In genomic region chr1:6197746-6198427, GRCh38 we compare ENCODE assay signal across 9 cellular contexts. TPM values are rescaled to one million over a fixed set of nuclear protein-coding genes. Genes with fewer than 3 reads are reported as not detected.
DNase-seq lines count a peak whose midpoint lies in the region; ATAC-seq and TF ChIP-seq lines count a peak whose summit lies in the region.
"Had no signal": no experiment of that assay in that cellular context is flagged by ENCODE, and none has a peak within 500 bp of the region (broad histone marks: within the 10 kb centered on the region; RNA-seq: fewer than 3 reads in every experiment).

No MANE protein-coding gene starts in this region.

- H3K4me1 ChIP-seq in Panc1 (ENCODE audit: control insufficient read depth, insufficient read depth, low read length) (peaks cover 15% of the 10 kb centered on the region), esophagus (ENCODE audit: control insufficient read depth in 2 of 2, insufficient read depth in 2 of 2, low read length in 1 of 2) (peaks cover 2 to 5% of the 10 kb centered on the region in 2 donors), rectal smooth muscle tissue (ENCODE audit: control insufficient read depth, insufficient read depth, low read length) (peaks cover 16% of the 10 kb centered on the region)

- 50% methylated on average over 6 of the region's 6 CpGs for WGBS in esophagus, 2 donors

- peaks cover 26% of the 10 kb centered on the region for H3K36me3 ChIP-seq in Panc1 (ENCODE audit: control insufficient read depth, insufficient read depth, low read length)
- H3K36me3 ChIP-seq in esophagus (ENCODE audit: control insufficient read depth in 2 of 2, insufficient read depth in 2 of 2, low read length in 1 of 2), result peaks cover 0 to 10% of the 10 kb centered on the region in 2 donors
- peaks cover 14% of the 10 kb centered on the region for H3K36me3 ChIP-seq in rectal smooth muscle tissue (ENCODE audit: control insufficient read depth, insufficient read depth, low read length)

- ATAC-seq in Panc1 (no peak), HG03342 (IDR thresholded peaks at IDR 0.05; ENCODE audit: unreplicated experiment) (no peak), HG02852 (IDR thresholded peaks at IDR 0.05; ENCODE audit: unreplicated experiment) (no peak)

- POLR2A ChIA-PET in Panc1 (lab: Charles Lee), result no interaction called here

- H3K27ac ChIP-seq in Panc1 (ENCODE audit: low read length), result peak overlapping the region; percentile 99
- H3K27ac ChIP-seq in esophagus (ENCODE audit: low read depth in 2 of 2, low read length in 1 of 2), result no peak overlapping the region
- H3K27ac ChIP-seq in rectal smooth muscle tissue (ENCODE audit: low read depth, low read length), result no peak overlapping the region

- H3K4me3 ChIP-seq in GM12875 (ENCODE audit: low read depth, low read length), result peak overlapping the region; percentile 96
- peak overlapping the region; percentile 86 to 96 for H3K4me3 ChIP-seq in Panc1 (ENCODE audit: low read depth in 2 of 2, low read length in 2 of 2)
- peak overlapping the region; percentile 17 to 100 for H3K4me3 ChIP-seq in esophagus (ENCODE audit: low read depth in 1 of 2, low read length in 2 of 2)
- peak overlapping the region; percentile 69 for H3K4me3 ChIP-seq in rectal smooth muscle tissue (ENCODE audit: low read length)

- BruUV-seq in Panc1 (replicated peaks; lab: Mats Ljungman, UMichigan), result TSS peak; percentile 84

- intact Hi-C loops in Panc1 (cut with micrococcal nuclease; ENCODE audit: unreplicated experiment), result no loop called here

- CTCF ChIA-PET in Panc1 (lab: Charles Lee), result no interaction called here

- no peak for DNase-seq in Panc1 (ENCODE audit: low read depth, low spot score)
- DNase-seq in NCI-H146 treated with DMSO at 0.1 percent for 48 hours (lab: John Stamatoyannopoulos, UW; ENCODE audit: unreplicated experiment), result no peak
- no peak for DNase-seq in T1000 (lab: John Stamatoyannopoulos, UW)

- H3K9me3 ChIP-seq in Panc1 (ENCODE audit: control insufficient read depth, insufficient read depth, low read depth, low read length), result no peaks in the 10 kb centered on the region
- no peaks in the 10 kb centered on the region for H3K9me3 ChIP-seq in esophagus (ENCODE audit: control insufficient read depth in 2 of 2, insufficient read depth in 1 of 2, low read depth in 1 of 2, low read length in 1 of 2)

- TF ChIP-seq CTCF in GM12875 (IDR thresholded peaks at IDR 0.05; ENCODE audit: borderline replicate concordance, insufficient read depth, low read depth, low read length), result no peak
- TF ChIP-seq CTCF in Panc1 (IDR thresholded peaks at IDR 0.05), result no peak

- no peak overlapping the region for H3K9ac ChIP-seq in rectal smooth muscle tissue (ENCODE audit: low read length)

- H3K27me3 ChIP-seq in Panc1 (ENCODE audit: control insufficient read depth, insufficient read depth, low read length) (no peaks in the 10 kb centered on the region), esophagus (ENCODE audit: control insufficient read depth in 1 of 2, insufficient read depth in 2 of 2, low read length in 2 of 2) (no peaks in the 10 kb centered on the region), rectal smooth muscle tissue (ENCODE audit: control insufficient read depth, insufficient read depth, low read length) (no peaks in the 10 kb centered on the region)

- in situ Hi-C loops in Panc1 (cut with HindIII; ENCODE audit: low pct_unique_long_range_greater_than_20kb, low sequenced_read_pairs), result no loop called here

RNA-seq across cellular contexts. Expression of gene RPL22, which starts 1.5 kb away (rescaled TPM):
- total RNA-seq in Panc1 (2021; ENCODE audit: unreplicated experiment), result 309 TPM
- 319 TPM for polyA plus RNA-seq in Panc1 (2012; ENCODE audit: insufficient read length)
- polyA plus RNA-seq in esophagus, result 100 to 1,000 TPM; 360 to 588 TPM

RNA-seq across cellular contexts. Expression of gene RNF207, which starts 8.0 kb away (rescaled TPM):
- 115 TPM for total RNA-seq in Panc1 (2021; ENCODE audit: unreplicated experiment)
- polyA plus RNA-seq in Panc1 (2012; ENCODE audit: insufficient read length), result 84.5 TPM
- polyA plus RNA-seq in esophagus, result 10 to 100 TPM; 17.0 to 68.0 TPM

RNA-seq across cellular contexts. Expression of gene CHD5, which starts 17.8 kb away (rescaled TPM):
- total RNA-seq in Panc1 (2021; ENCODE audit: unreplicated experiment), result 62.9 TPM
- 72.6 TPM for polyA plus RNA-seq in Panc1 (2012; ENCODE audit: insufficient read length)
- under 1 TPM; 0.16 to 0.26 TPM for polyA plus RNA-seq in esophagus

RNA-seq across cellular contexts. Expression of gene ICMT, which starts 37.9 kb away (rescaled TPM):
- total RNA-seq in Panc1 (2021; ENCODE audit: unreplicated experiment), result 81.0 TPM
- 56.6 TPM for polyA plus RNA-seq in Panc1 (2012; ENCODE audit: insufficient read length)
- polyA plus RNA-seq in esophagus, result 10 to 100 TPM; 16.3 to 27.1 TPM

RNA-seq across cellular contexts. Expression of gene HES3, which starts 46.1 kb away (rescaled TPM):
- not detected for total RNA-seq in Panc1 (2021; ENCODE audit: unreplicated experiment)
- not detected for polyA plus RNA-seq in Panc1 (2012; ENCODE audit: insufficient read length)
- not detected for polyA plus RNA-seq in esophagus
- total RNA-seq: SK-MEL-5 had no signal
